Comparison of ENCODE assay signal across 1 cellular context in the genomic region with DNA sequence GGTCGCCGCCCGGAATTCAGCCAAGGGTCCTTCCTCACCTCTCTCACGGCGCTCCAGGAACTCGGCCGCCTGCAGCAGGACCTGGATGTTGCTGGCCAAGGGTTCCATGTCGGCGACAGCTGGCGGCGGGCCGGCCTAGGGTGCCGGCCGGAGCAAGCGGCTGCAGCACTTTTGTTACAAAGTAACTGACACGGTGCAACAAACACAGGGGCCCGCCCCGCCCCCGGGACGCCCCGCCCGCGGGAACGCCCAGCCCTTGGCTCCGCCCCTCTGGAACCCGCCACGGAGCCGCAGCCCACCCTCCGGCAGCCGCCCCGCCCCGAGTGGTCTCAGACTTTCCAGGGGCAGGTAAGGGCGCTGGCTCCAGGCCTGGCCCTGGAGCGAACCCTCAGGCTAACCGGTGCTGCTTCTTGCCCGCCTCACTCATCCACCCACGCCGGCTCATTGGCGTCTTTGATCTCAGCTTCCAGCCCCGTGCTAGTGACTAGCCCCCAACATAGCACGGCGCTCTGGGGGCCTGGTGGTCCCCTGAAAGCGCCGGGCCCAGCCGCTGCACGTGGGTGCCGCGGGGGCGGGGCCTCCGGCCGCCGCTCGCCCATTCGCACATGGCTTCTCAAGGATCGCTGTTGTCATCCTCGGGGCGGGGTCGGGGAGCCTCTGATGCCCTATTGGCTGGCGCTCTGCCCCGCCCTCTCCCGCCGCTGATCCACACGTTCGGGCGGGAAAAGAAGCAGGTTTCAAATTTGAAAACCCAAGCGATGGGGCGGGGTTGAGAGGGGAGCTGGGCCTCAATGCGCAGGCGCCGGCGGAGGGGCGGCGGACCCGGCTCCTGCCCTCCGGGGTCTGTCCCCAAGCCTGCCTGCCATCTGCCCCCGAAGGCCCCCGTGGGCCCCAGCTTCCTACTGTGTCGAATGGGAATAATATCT.
TF ChIP-seq lines count a peak whose summit lies in the region.

A gene with protein sequence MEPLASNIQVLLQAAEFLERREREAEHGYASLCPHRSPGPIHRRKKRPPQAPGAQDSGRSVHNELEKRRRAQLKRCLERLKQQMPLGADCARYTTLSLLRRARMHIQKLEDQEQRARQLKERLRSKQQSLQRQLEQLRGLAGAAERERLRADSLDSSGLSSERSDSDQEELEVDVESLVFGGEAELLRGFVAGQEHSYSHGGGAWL (minus strand): TSS at position 176 of the 926 bp plus-strand sequence. CDS start 68 bp downstream, at position 108.

TF ChIP-seq in HepG2, 621 proteins besides CTCF, POLR2A, EP300 and RAD21 (continued from another document and continues in another):
- TF ChIP-seq NKX3-1 (CRISPR knock-in tag; IDR thresholded peaks at IDR 0.05) = no peak
- TF ChIP-seq ZNF678 (CRISPR knock-in tag; IDR thresholded peaks at IDR 0.05) = 0 out of 2 replicates have a peak, but pooled peaks have one; percentile 28
- TF ChIP-seq FOSL2 (CRISPR knock-in tag; IDR thresholded peaks at IDR 0.05) = peak; percentile 9; the same call in 1 of the 2 replicates
- TF ChIP-seq SOX13 (IDR thresholded peaks at IDR 0.05) = no peak
- TF ChIP-seq SOX13 (CRISPR knock-in tag; conservative IDR thresholded peaks at IDR 0.05 in 1 of 2, IDR thresholded peaks at IDR 0.05 in 1 of 2) = no peak
- TF ChIP-seq, protein P1, sequence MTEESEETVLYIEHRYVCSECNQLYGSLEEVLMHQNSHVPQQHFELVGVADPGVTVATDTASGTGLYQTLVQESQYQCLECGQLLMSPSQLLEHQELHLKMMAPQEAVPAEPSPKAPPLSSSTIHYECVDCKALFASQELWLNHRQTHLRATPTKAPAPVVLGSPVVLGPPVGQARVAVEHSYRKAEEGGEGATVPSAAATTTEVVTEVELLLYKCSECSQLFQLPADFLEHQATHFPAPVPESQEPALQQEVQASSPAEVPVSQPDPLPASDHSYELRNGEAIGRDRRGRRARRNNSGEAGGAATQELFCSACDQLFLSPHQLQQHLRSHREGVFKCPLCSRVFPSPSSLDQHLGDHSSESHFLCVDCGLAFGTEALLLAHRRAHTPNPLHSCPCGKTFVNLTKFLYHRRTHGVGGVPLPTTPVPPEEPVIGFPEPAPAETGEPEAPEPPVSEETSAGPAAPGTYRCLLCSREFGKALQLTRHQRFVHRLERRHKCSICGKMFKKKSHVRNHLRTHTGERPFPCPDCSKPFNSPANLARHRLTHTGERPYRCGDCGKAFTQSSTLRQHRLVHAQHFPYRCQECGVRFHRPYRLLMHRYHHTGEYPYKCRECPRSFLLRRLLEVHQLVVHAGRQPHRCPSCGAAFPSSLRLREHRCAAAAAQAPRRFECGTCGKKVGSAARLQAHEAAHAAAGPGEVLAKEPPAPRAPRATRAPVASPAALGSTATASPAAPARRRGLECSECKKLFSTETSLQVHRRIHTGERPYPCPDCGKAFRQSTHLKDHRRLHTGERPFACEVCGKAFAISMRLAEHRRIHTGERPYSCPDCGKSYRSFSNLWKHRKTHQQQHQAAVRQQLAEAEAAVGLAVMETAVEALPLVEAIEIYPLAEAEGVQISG (CRISPR knock-in tag; IDR thresholded peaks at IDR 0.05) = peak; percentile 54
- TF ChIP-seq, protein P2, sequence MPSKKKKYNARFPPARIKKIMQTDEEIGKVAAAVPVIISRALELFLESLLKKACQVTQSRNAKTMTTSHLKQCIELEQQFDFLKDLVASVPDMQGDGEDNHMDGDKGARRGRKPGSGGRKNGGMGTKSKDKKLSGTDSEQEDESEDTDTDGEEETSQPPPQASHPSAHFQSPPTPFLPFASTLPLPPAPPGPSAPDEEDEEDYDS (CRISPR knock-in tag; IDR thresholded peaks at IDR 0.05) = peak; percentile 46
- TF ChIP-seq ZNF672 (CRISPR knock-in tag; IDR thresholded peaks at IDR 0.05) = no peak
- TF ChIP-seq ISX (CRISPR knock-in tag; conservative IDR thresholded peaks at IDR 0.05) = no peak
- TF ChIP-seq, protein P3, sequence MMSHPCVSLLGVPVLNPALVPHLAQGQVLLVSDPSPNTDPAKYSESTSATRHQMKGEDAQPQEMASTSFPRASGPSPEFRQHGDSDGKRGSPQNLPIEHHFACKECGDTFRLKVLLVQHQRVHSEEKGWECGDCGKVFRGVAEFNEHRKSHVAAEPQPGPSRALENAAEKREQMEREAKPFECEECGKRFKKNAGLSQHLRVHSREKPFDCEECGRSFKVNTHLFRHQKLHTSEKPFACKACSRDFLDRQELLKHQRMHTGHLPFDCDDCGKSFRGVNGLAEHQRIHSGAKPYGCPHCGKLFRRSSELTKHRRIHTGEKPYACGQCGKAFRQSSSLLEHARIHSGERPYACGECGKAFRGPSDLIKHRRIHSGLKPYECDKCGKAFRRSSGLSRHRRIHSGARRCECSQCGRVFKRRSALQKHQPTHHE (CRISPR knock-in tag; IDR thresholded peaks at IDR 0.05; ENCODE audit: borderline replicate concordance) = 0 out of 2 replicates have a peak, but pooled peaks have one; percentile 12
- TF ChIP-seq, protein P4, sequence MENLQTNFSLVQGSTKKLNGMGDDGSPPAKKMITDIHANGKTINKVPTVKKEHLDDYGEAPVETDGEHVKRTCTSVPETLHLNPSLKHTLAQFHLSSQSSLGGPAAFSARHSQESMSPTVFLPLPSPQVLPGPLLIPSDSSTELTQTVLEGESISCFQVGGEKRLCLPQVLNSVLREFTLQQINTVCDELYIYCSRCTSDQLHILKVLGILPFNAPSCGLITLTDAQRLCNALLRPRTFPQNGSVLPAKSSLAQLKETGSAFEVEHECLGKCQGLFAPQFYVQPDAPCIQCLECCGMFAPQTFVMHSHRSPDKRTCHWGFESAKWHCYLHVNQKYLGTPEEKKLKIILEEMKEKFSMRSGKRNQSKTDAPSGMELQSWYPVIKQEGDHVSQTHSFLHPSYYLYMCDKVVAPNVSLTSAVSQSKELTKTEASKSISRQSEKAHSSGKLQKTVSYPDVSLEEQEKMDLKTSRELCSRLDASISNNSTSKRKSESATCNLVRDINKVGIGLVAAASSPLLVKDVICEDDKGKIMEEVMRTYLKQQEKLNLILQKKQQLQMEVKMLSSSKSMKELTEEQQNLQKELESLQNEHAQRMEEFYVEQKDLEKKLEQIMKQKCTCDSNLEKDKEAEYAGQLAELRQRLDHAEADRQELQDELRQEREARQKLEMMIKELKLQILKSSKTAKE (CRISPR knock-in tag; IDR thresholded peaks at IDR 0.05; ENCODE audit: borderline replicate concordance) = no peak
- TF ChIP-seq ONECUT2 (CRISPR knock-in tag; IDR thresholded peaks at IDR 0.05) = 0 out of 2 replicates have a peak, but pooled peaks have one; percentile 14
- TF ChIP-seq, protein P5, sequence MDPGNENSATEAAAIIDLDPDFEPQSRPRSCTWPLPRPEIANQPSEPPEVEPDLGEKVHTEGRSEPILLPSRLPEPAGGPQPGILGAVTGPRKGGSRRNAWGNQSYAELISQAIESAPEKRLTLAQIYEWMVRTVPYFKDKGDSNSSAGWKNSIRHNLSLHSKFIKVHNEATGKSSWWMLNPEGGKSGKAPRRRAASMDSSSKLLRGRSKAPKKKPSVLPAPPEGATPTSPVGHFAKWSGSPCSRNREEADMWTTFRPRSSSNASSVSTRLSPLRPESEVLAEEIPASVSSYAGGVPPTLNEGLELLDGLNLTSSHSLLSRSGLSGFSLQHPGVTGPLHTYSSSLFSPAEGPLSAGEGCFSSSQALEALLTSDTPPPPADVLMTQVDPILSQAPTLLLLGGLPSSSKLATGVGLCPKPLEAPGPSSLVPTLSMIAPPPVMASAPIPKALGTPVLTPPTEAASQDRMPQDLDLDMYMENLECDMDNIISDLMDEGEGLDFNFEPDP (CRISPR knock-in tag; conservative IDR thresholded peaks at IDR 0.05) = no peak
- TF ChIP-seq, protein P6, sequence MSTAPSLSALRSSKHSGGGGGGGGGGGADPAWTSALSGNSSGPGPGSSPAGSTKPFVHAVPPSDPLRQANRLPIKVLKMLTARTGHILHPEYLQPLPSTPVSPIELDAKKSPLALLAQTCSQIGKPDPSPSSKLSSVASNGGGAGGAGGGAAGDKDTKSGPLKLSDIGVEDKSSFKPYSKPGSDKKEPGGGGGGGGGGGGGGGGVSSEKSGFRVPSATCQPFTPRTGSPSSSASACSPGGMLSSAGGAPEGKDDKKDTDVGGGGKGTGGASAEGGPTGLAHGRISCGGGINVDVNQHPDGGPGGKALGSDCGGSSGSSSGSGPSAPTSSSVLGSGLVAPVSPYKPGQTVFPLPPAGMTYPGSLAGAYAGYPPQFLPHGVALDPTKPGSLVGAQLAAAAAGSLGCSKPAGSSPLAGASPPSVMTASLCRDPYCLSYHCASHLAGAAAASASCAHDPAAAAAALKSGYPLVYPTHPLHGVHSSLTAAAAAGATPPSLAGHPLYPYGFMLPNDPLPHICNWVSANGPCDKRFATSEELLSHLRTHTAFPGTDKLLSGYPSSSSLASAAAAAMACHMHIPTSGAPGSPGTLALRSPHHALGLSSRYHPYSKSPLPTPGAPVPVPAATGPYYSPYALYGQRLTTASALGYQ (CRISPR knock-in tag; IDR thresholded peaks at IDR 0.05) = 0 out of 2 replicates have a peak, but pooled peaks have one; percentile 80
- TF ChIP-seq, protein P7, sequence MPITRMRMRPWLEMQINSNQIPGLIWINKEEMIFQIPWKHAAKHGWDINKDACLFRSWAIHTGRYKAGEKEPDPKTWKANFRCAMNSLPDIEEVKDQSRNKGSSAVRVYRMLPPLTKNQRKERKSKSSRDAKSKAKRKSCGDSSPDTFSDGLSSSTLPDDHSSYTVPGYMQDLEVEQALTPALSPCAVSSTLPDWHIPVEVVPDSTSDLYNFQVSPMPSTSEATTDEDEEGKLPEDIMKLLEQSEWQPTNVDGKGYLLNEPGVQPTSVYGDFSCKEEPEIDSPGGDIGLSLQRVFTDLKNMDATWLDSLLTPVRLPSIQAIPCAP (CRISPR knock-in tag; IDR thresholded peaks at IDR 0.05; ENCODE audit: low read depth) = no peak
- 0 out of 2 replicates have a peak, but pooled peaks have one; percentile 28 for TF ChIP-seq ZNF614 (CRISPR knock-in tag; IDR thresholded peaks at IDR 0.05; ENCODE audit: borderline replicate concordance)
- TF ChIP-seq SRSF9 (IDR thresholded peaks at IDR 0.05; ENCODE audit: borderline replicate concordance, insufficient read depth, low read depth, low read length, poor library complexity, severe bottlenecking) = no peak
- TF ChIP-seq, protein P8, sequence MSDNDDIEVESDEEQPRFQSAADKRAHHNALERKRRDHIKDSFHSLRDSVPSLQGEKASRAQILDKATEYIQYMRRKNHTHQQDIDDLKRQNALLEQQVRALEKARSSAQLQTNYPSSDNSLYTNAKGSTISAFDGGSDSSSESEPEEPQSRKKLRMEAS (IDR thresholded peaks at IDR 0.05) = peak; percentile 97
- no peak for TF ChIP-seq SAFB2 (CRISPR knock-in tag; IDR thresholded peaks at IDR 0.05; ENCODE audit: borderline replicate concordance, low read depth)
- TF ChIP-seq ZNF747 (CRISPR knock-in tag; IDR thresholded peaks at IDR 0.05; ENCODE audit: borderline replicate concordance) = no peak
- TF ChIP-seq ZNF468 (CRISPR knock-in tag; IDR thresholded peaks at IDR 0.05) = 0 out of 2 replicates have a peak, but pooled peaks have one; percentile 33
- TF ChIP-seq ZNF577 (CRISPR knock-in tag; IDR thresholded peaks at IDR 0.05; ENCODE audit: borderline replicate concordance, low read depth) = no peak
- peak; percentile 63; the same call in 1 of the 2 replicates for TF ChIP-seq PRMT3 (CRISPR knock-in tag; IDR thresholded peaks at IDR 0.05; ENCODE audit: borderline replicate concordance, low read depth)
- 0 out of 2 replicates have a peak, but pooled peaks have one; percentile 64 for TF ChIP-seq ZMYM4 (CRISPR knock-in tag; IDR thresholded peaks at IDR 0.05)
- peak; percentile 95 for TF ChIP-seq NFYB (CRISPR knock-in tag; IDR thresholded peaks at IDR 0.05)
- TF ChIP-seq ZIK1 (CRISPR knock-in tag; IDR thresholded peaks at IDR 0.05; ENCODE audit: borderline replicate concordance, low read depth) = no peak
- TF ChIP-seq BORCS8-MEF2B (CRISPR knock-in tag; IDR thresholded peaks at IDR 0.05) = peak; percentile 67
- TF ChIP-seq, protein P9, sequence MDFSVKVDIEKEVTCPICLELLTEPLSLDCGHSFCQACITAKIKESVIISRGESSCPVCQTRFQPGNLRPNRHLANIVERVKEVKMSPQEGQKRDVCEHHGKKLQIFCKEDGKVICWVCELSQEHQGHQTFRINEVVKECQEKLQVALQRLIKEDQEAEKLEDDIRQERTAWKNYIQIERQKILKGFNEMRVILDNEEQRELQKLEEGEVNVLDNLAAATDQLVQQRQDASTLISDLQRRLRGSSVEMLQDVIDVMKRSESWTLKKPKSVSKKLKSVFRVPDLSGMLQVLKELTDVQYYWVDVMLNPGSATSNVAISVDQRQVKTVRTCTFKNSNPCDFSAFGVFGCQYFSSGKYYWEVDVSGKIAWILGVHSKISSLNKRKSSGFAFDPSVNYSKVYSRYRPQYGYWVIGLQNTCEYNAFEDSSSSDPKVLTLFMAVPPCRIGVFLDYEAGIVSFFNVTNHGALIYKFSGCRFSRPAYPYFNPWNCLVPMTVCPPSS (IDR thresholded peaks at IDR 0.05) = no peak
- TF ChIP-seq GTF3A (CRISPR knock-in tag; conservative IDR thresholded peaks at IDR 0.05) = peak; percentile 70; the same call in 1 of the 2 replicates
- 0 out of 2 replicates have a peak, but pooled peaks have one; percentile 65 for TF ChIP-seq ZFP90 (CRISPR knock-in tag; IDR thresholded peaks at IDR 0.05; ENCODE audit: borderline replicate concordance)
- peak; percentile 46 for TF ChIP-seq AGO1 (IDR thresholded peaks at IDR 0.05; ENCODE audit: low read depth, low read length, poor library complexity, severe bottlenecking)
- TF ChIP-seq ZEB1 (IDR thresholded peaks at IDR 0.05; ENCODE audit: insufficient replicate concordance, low read depth) = no peak
- 0 out of 2 replicates have a peak, but pooled peaks have one; percentile 54 for TF ChIP-seq ZNF879 (CRISPR knock-in tag; IDR thresholded peaks at IDR 0.05)
- TF ChIP-seq CEBPB (IDR thresholded peaks at IDR 0.05; ENCODE audit: borderline replicate concordance, low read depth, low read length) = no peak
- no peak for TF ChIP-seq ZNF792 (CRISPR knock-in tag; IDR thresholded peaks at IDR 0.05)
- no peak for TF ChIP-seq MLLT10 (CRISPR knock-in tag; IDR thresholded peaks at IDR 0.05)
- TF ChIP-seq ZNF652 (CRISPR knock-in tag; IDR thresholded peaks at IDR 0.05; ENCODE audit: borderline replicate concordance, low read depth) = no peak
- peak; percentile 10 for TF ChIP-seq HNRNPLL (IDR thresholded peaks at IDR 0.05; ENCODE audit: low read depth, low read length, poor library complexity, severe bottlenecking)
- no peak for TF ChIP-seq ZNF44 (CRISPR knock-in tag; IDR thresholded peaks at IDR 0.05)
- no peak for TF ChIP-seq ZNF274 (CRISPR knock-in tag; IDR thresholded peaks at IDR 0.05)
- TF ChIP-seq ZZZ3 (CRISPR knock-in tag; IDR thresholded peaks at IDR 0.05; ENCODE audit: borderline replicate concordance) = no peak
- TF ChIP-seq XRCC5 (optimal IDR thresholded peaks at IDR 0.05; ENCODE audit: low read length) = no peak
- TF ChIP-seq ZNF644 (CRISPR knock-in tag; IDR thresholded peaks at IDR 0.05; ENCODE audit: low read depth) = no peak
- peak; percentile 53; the same call in 1 of the 2 replicates for TF ChIP-seq KDM2A (CRISPR knock-in tag; IDR thresholded peaks at IDR 0.05; ENCODE audit: borderline replicate concordance, low read depth)
- peak; percentile 81 for TF ChIP-seq ZFX (CRISPR knock-in tag; IDR thresholded peaks at IDR 0.05; ENCODE audit: low read depth)
- peak; percentile 30; the same call in 1 of the 2 replicates for TF ChIP-seq SP5 (CRISPR knock-in tag; IDR thresholded peaks at IDR 0.05; ENCODE audit: borderline replicate concordance, low read depth)
- TF ChIP-seq TCF12 (IDR thresholded peaks at IDR 0.05) = no peak
- no peak for TF ChIP-seq TCF12 (CRISPR knock-in tag; IDR thresholded peaks at IDR 0.05)
- no peak for TF ChIP-seq SATB2 (CRISPR knock-in tag; IDR thresholded peaks at IDR 0.05)
- TF ChIP-seq, protein P10, sequence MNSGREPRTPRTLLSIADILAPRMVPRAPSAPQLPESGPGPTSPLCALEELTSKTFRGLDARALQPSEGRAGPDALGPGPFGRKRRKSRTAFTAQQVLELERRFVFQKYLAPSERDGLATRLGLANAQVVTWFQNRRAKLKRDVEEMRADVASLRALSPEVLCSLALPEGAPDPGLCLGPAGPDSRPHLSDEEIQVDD (CRISPR knock-in tag; IDR thresholded peaks at IDR 0.05; ENCODE audit: borderline replicate concordance) = no peak
- TF ChIP-seq ZNF616 (CRISPR knock-in tag; IDR thresholded peaks at IDR 0.05; ENCODE audit: low read depth) = no peak
